1 cellular context compared by ENCODE assay signal in the genomic region with DNA sequence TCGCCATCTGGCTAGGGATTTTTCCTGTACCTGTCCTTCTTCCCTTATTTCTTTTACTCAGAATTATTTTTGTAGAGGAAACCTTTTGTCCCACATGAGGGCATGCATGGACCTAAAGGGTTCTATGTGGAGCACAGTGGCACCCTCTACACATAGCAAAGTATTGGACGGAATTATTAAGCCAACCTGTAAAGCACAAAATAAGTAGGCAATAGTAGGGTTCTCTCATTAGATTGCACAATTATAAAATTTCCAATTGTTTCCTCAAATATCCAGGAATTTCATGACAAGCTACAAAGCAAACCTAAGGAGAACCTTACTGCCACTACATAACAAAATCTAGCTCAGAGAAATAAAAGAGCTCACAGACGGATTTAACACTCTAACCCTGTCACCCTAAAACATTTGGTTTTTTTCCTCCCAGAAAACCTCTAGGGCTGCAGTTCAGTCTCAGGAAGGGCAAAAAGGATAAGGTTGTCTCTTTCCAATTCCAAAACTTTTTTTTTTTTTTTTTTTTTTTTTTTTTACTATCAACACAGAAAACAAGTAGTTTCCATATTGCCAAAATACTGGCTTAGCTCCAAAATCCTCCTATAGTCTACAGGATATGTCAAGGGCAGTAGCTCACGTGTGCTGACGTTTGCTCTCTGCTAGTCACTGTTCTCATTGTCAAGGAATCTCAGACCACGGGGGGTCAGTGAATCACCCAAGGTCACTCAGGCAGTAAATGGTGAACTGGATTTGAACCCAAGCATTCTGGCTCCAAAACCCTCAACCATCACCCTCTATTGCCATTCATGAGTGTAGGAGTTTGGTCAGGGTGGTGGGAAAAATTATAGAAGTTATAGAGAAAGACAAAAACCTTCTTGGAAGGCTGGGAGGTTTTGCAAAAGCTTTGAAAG.
TF ChIP-seq lines count a peak whose summit lies in the region.

No MANE protein-coding gene starts in this region.

TF ChIP-seq in A549, 52 proteins besides CTCF, POLR2A, EP300 and RAD21 (continued from another document):
- TF ChIP-seq, protein P1, sequence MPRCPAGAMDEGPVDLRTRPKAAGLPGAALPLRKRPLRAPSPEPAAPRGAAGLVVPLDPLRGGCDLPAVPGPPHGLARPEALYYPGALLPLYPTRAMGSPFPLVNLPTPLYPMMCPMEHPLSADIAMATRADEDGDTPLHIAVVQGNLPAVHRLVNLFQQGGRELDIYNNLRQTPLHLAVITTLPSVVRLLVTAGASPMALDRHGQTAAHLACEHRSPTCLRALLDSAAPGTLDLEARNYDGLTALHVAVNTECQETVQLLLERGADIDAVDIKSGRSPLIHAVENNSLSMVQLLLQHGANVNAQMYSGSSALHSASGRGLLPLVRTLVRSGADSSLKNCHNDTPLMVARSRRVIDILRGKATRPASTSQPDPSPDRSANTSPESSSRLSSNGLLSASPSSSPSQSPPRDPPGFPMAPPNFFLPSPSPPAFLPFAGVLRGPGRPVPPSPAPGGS (IDR thresholded peaks at IDR 0.05): no peak
- TF ChIP-seq EHF (CRISPR knock-in tag; IDR thresholded peaks at IDR 0.05) (no peak), HMGXB4 (CRISPR knock-in tag; IDR thresholded peaks at IDR 0.05; ENCODE audit: borderline replicate concordance) (no peak), REST (IDR thresholded peaks at IDR 0.05) (no peak), HOXB13 (CRISPR knock-in tag; IDR thresholded peaks at IDR 0.05; ENCODE audit: low read depth) (no peak), RARB (CRISPR knock-in tag; IDR thresholded peaks at IDR 0.05) (peak; percentile 91), RCOR1 (IDR thresholded peaks at IDR 0.05; ENCODE audit: low read depth, low read length) (no peak)
TF ChIP-seq in A549: peak in this region for 10.
